1 cellular context compared by ENCODE assay signal in genomic region chr12:6775185-6775770, GRCh38.
TF ChIP-seq lines count a peak whose summit lies in the region.

No MANE protein-coding gene starts in this region.

TF ChIP-seq in GM12891, 5 proteins besides CTCF, POLR2A, EP300 and RAD21:
- no peak for TF ChIP-seq PAX5 (IDR thresholded peaks at IDR 0.05; ENCODE audit: insufficient read depth, low read length, severe bottlenecking)
TF ChIP-seq in GM12891: peak in this region for 0.
